ENCODE assay signal across 8 cellular contexts in genomic region chr1:26317612-26318337, GRCh38. TPM values are rescaled to one million over a fixed set of nuclear protein-coding genes. Genes with fewer than 3 reads are reported as not detected.
DNase-seq lines count a peak whose midpoint lies in the region; ATAC-seq and TF ChIP-seq lines count a peak whose summit lies in the region.
"Had no signal": no experiment of that assay in that cellular context is flagged by ENCODE, and none has a peak within 500 bp of the region (broad histone marks: within the 10 kb centered on the region; RNA-seq: fewer than 3 reads in every experiment).

A gene with protein sequence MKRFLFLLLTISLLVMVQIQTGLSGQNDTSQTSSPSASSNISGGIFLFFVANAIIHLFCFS (plus strand): TSS chr1:26317958. CDS start chr1:26318018, 60 bp downstream.

- H3K27me3 Mint-ChIP-seq in activated naive CD8-positive, alpha-beta T cell treated with anti-CD3 and anti-CD28 coated beads, Interleukin-2, amount 50 U/mL, for 24 hours: no peaks in the 10 kb centered on the region

- no peaks in the 10 kb centered on the region for H3K27me3 ChIP-seq in A673 (replicated peaks; ENCODE audit: insufficient read depth, low read depth, low read length, poor library complexity)

- BruUV-seq in A673 (replicated peaks; lab: Mats Ljungman, UMichigan): no TSS peak

- H3K4me3 ChIP-seq in A673 (ENCODE audit: low read depth, low read length, poor library complexity, severe bottlenecking): no peak within 1 kb of the TSS

- H3K27ac Mint-ChIP-seq in activated naive CD8-positive, alpha-beta T cell treated with anti-CD3 and anti-CD28 coated beads, Interleukin-2, amount 50 U/mL, for 24 hours: peak within 1 kb of the TSS; percentile 97

- H3K36me3 Mint-ChIP-seq in activated naive CD8-positive, alpha-beta T cell treated with anti-CD3 and anti-CD28 coated beads, Interleukin-2, amount 50 U/mL, for 24 hours (ENCODE audit: low read depth): peaks cover 20% of the 10 kb centered on the region

- H3K27ac ChIP-seq in A673 (ENCODE audit: low read depth, low read length, poor library complexity, severe bottlenecking): no peak within 1 kb of the TSS

- H3K36me3 ChIP-seq in A673 (ENCODE audit: insufficient read depth, low read length, poor library complexity, severe bottlenecking): no peaks in the 10 kb centered on the region

- POLR2A ChIA-PET in A673 (lab: Charles Lee; ENCODE audit: low non-redundant PET): no interaction called here

- ATAC-seq in GM21786 (IDR thresholded peaks at IDR 0.05; ENCODE audit: unreplicated experiment) (peak; percentile 35), omental fat pad (ENCODE audit: low FRiP score) (no peak), GM19463 (IDR thresholded peaks at IDR 0.05; ENCODE audit: unreplicated experiment) (no peak)
- ATAC-seq in activated naive CD8-positive, alpha-beta T cell treated with anti-CD3 and anti-CD28 coated beads, Interleukin-2, amount 50 U/mL, for 24 hours: peak; percentile 56

- H3K9me3 ChIP-seq in A673 (ENCODE audit: low read depth, low read length, poor library complexity, severe bottlenecking): no peaks in the 10 kb centered on the region

- TF ChIP-seq CTCF in omental fat pad (IDR thresholded peaks at IDR 0.05): no peak
- no peak for TF ChIP-seq CTCF in A673 (conservative IDR thresholded peaks at IDR 0.05; ENCODE audit: low read depth, low read length)

- peak; percentile 75 for DNase-seq in activated naive CD8-positive, alpha-beta T cell treated with anti-CD3 and anti-CD28 coated beads, Interleukin-2, amount 50 U/mL, for 24 hours
- peak; percentile 47 to 69 (median 64) for DNase-seq in stimulated activated CD4-positive, alpha-beta T cell treated with anti-CD3 and anti-CD28 coated beads, Interleukin-12 subunit alpha, Interleukin-12 subunit beta, amount 100 ng/mL, for 48 hours (ENCODE audit: low read depth in 2 of 3, low spot score in 1 of 3)
- no peak for DNase-seq in omental fat pad (ENCODE audit: low spot score)
- DNase-seq in A673 (ENCODE audit: low spot score): no peak

- intact Hi-C loops in T-helper 1 cell treated with Interleukin-12 subunit alpha and Interleukin-12 subunit beta and Interleukin-4 antibody, amounts not matched to agents 30 ng/mL and 1 ng/mL, for 36 hours (cut with micrococcal nuclease): loop anchor here (1.0 to 5.0 kb wide), 3 partner anchors 10 to 470 kb away; partner anchors contain the start of gene PIGV
- intact Hi-C loops in A673 (cut with micrococcal nuclease; ENCODE audit: unreplicated experiment): no loop called here

- H3K4me3 Mint-ChIP-seq in activated naive CD8-positive, alpha-beta T cell treated with anti-CD3 and anti-CD28 coated beads, Interleukin-2, amount 50 U/mL, for 24 hours: peak within 1 kb of the TSS; percentile 95

- no peaks in the 10 kb centered on the region for H3K9me3 Mint-ChIP-seq in activated naive CD8-positive, alpha-beta T cell treated with anti-CD3 and anti-CD28 coated beads, Interleukin-2, amount 50 U/mL, for 24 hours

- peaks cover 81% of the 10 kb centered on the region for H3K4me1 Mint-ChIP-seq in activated naive CD8-positive, alpha-beta T cell treated with anti-CD3 and anti-CD28 coated beads, Interleukin-2, amount 50 U/mL, for 24 hours

- CTCF ChIA-PET in A673 (lab: Charles Lee): interaction anchor here (0.8 kb wide), 1 partner anchor 33 kb away, joined by 3 read pairs; no protein-coding TSS in a partner anchor

- H3K4me1 ChIP-seq in A673 (ENCODE audit: insufficient read depth, low read length, poor library complexity, severe bottlenecking): no peaks in the 10 kb centered on the region

RNA-seq across cellular contexts. Expression of the gene that starts here (rescaled TPM):
- total RNA-seq in T-helper 1 cell treated with Interleukin-12 subunit alpha and Interleukin-12 subunit beta and Interleukin-4 antibody, amounts not matched to agents 30 ng/mL and 1 ng/mL, for 36 hours: 1,323 and 1,401 TPM in 2 replicates
- total RNA-seq in omental fat pad: 100 to 1,000 TPM in 1 of 4 donors, 10 to 100 TPM in 1, 1 to 10 TPM in 1, not detected in 1; 4.3 to 227 (median 13.2) TPM
- not detected in 2 replicates for total RNA-seq in A673 (2021)
- total RNA-seq: skeletal muscle tissue had no signal

Comparison
In these comparisons a context has a peak if more than half of its experiments do, and no peak if none do; other contexts are left out.
1. ATAC-seq: peak in GM21786 (single experiment) and activated naive CD8-positive, alpha-beta T cell treated with anti-CD3 and anti-CD28 coated beads, Interleukin-2, amount 50 U/mL, for 24 hours (single experiment); none in omental fat pad (single experiment) and GM19463 (single experiment).
2. DNase-seq: peak in activated naive CD8-positive, alpha-beta T cell treated with anti-CD3 and anti-CD28 coated beads, Interleukin-2, amount 50 U/mL, for 24 hours (single experiment) and stimulated activated CD4-positive, alpha-beta T cell treated with anti-CD3 and anti-CD28 coated beads, Interleukin-12 subunit alpha, Interleukin-12 subunit beta, amount 100 ng/mL, for 48 hours (3 of 3); none in omental fat pad (single experiment) and A673 (single experiment).